ENCODE assay signal across 25 cellular contexts in the genomic region with DNA sequence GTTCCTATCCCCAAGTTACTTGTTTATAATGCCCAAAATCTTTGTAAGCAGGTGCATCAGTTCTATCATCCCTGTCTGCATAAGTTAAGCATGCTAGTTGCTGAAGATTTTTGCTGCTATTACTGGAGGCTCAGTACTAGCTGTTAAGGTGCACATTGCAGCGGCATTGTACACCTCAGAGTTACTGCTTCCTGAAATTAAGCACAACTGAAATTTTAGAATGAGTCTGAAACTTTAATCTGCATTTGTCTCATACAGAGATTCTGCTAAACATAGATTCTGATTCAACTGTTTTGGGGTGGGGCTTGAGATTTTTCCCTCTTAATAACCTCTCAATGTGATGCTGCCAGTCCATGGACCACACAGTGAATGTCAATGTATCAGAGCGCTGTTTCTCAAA.
"Had no signal": no experiment of that assay in that cellular context is flagged by ENCODE, and none has a peak within 500 bp of the region (broad histone marks: within the 10 kb centered on the region; RNA-seq: fewer than 3 reads in every experiment).

No MANE protein-coding gene starts in this region.

- H3K36me3 ChIP-seq: gastrocnemius medialis, neural progenitor cell, prostate gland, right atrium auricular region, stomach, thoracic aorta, tibial nerve, upper lobe of left lung had no signal

- H3K27ac ChIP-seq: dorsolateral prefrontal cortex, gastrocnemius medialis, neural progenitor cell, prostate gland, right atrium auricular region, stomach, thoracic aorta, tibial nerve, upper lobe of left lung had no signal

- H3K4me3 ChIP-seq: dorsolateral prefrontal cortex, gastrocnemius medialis, neural progenitor cell, prostate gland, right atrium auricular region, smooth muscle cell, stomach, thoracic aorta, tibial nerve, upper lobe of left lung had no signal

- H3K4me1 ChIP-seq: gastrocnemius medialis, neural progenitor cell, prostate gland, right atrium auricular region, tibial nerve, upper lobe of left lung had no signal

- H3K9ac ChIP-seq: neural progenitor cell had no signal

- DNase-seq: dorsolateral prefrontal cortex; effector CD4-positive, alpha-beta T cell; gastrocnemius medialis; head of caudate nucleus; mesenchymal stem cell; midbrain; naive thymus-derived CD4-positive, alpha-beta T cell; nucleus accumbens; stimulated activated CD4-positive, alpha-beta T cell treated with anti-CD3 and anti-CD28 coated beads, Interleukin-12 subunit alpha, Interleukin-12 subunit beta, amount 100 ng/mL, for 4 hours; stimulated activated CD4-positive, alpha-beta T cell treated with anti-CD3 and anti-CD28 coated beads, Interleukin-1b, Interleukin-23, amount 100 ng/mL, for 48 hours; stimulated activated CD4-positive, alpha-beta T cell treated with anti-CD3 and anti-CD28 coated beads, Interleukin-4, amount 100 ng/mL, for 1 hour; stimulated activated CD8-positive, alpha-beta memory T cell treated with anti-CD3 and anti-CD28 coated beads, Interleukin-4, amount 100 ng/mL, for 48 hours; stimulated activated naive CD4-positive, alpha-beta T cell treated with Interleukin-2 at 50 U/mL for 16 hours; stomach; upper lobe of left lung had no signal

- H3K4me2 ChIP-seq: neural progenitor cell, smooth muscle cell had no signal

- FAIRE-seq: colon, keratinocyte, urothelium cell line had no signal

- H3K27me3 ChIP-seq: dorsolateral prefrontal cortex, gastrocnemius medialis, neural progenitor cell, right atrium auricular region, stomach, tibial nerve, upper lobe of left lung had no signal

- H2AFZ ChIP-seq: neural progenitor cell had no signal

- H3K9me3 ChIP-seq: gastrocnemius medialis, prostate gland, right atrium auricular region, stomach, thoracic aorta, tibial nerve, upper lobe of left lung had no signal

- ATAC-seq: gastrocnemius medialis; naive thymus-derived CD4-positive, alpha-beta T cell; sciatic nerve had no signal
